In genomic region chr15:55084216-55084615, GRCh38 we compare ENCODE assay signal across 9 cellular contexts.
"Had no signal": no experiment of that assay in that cellular context is flagged by ENCODE, and none has a peak within 500 bp of the region (broad histone marks: within the 10 kb centered on the region; RNA-seq: fewer than 3 reads in every experiment).

No MANE protein-coding gene starts in this region.

- H3K36me3 ChIP-seq: HAP-1 had no signal

- H3K36me3 Mint-ChIP-seq: IgD-negative memory B cell had no signal

- H3K9me3 ChIP-seq: HAP-1 had no signal

- H3K4me3 Mint-ChIP-seq: HFFc6, IgD-negative memory B cell had no signal

- H3K27ac ChIP-seq: GM23248, HL-60 had no signal

- H3K4me1 ChIP-seq: HAP-1 had no signal

- FAIRE-seq: HepG2 had no signal

- ATAC-seq: HCT116, HepG2 had no signal

- H2AFZ ChIP-seq: GM23248 had no signal

- H3K4me1 Mint-ChIP-seq: IgD-negative memory B cell had no signal

- DNase-seq: GM23248, GOT3, H7, HFFc6 had no signal

- H3K9ac ChIP-seq: GM23248 had no signal

- H3K4me3 ChIP-seq: GM23248, HAP-1 had no signal

- H3K27ac Mint-ChIP-seq: HFFc6, IgD-negative memory B cell had no signal
